ENCODE assay signal across 1 cellular context in the genomic region with DNA sequence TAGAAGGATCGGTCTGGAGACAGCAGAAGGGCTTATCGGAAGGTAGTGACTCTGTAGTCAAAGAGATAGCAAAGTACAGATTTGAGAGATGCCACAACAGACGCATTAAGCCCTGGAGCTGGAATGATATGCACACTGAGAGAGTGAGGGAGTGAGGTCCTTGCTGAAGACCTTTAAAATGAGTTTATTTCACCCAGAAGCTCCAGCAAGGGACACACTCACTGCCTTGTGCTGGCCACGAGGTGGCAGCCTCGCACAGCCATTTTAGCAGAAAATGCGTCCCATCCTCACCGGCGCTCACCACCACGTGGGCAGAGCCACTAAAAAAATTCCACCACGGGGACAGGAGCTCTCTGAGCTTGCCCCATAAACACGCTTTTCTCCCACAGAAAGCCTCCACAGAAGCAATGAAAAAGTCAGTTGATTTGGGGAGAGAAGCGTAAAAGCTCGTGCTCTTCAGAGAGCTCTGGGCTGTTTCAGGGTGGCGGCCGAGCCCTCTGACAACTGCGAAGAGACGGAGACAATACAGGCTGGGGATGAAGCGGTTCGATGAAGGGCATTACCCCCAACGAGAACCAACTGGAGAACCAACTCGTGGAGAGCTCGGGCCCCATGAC.
TF ChIP-seq lines count a peak whose summit lies in the region.

No MANE protein-coding gene starts in this region.

TF ChIP-seq in GM12878, 131 proteins besides CTCF, POLR2A, EP300 and RAD21 (continued from another document and continues in another):
- TF ChIP-seq ZBTB4 (CRISPR knock-in tag; IDR thresholded peaks at IDR 0.05) (no peak), FOS (IDR thresholded peaks at IDR 0.05; ENCODE audit: borderline replicate concordance, extremely low read depth, insufficient read length) (no peak), LARP7 (IDR thresholded peaks at IDR 0.05) (no peak), HDGF (IDR thresholded peaks at IDR 0.05) (no peak), REST (IDR thresholded peaks at IDR 0.05; ENCODE audit: low read depth, low read length) (no peak), BCLAF1 (IDR thresholded peaks at IDR 0.05) (no peak), TARDBP (IDR thresholded peaks at IDR 0.05; ENCODE audit: borderline replicate concordance) (no peak), GATAD2B (conservative IDR thresholded peaks at IDR 0.05; ENCODE audit: low read depth) (no peak), SKIL (IDR thresholded peaks at IDR 0.05; ENCODE audit: low read depth, poor library complexity, severe bottlenecking) (no peak), HDAC2 (IDR thresholded peaks at IDR 0.05) (no peak), ZNF24 (IDR thresholded peaks at IDR 0.05) (no peak), POLR2AphosphoS2 (IDR thresholded peaks at IDR 0.05; ENCODE audit: low read depth, low read length) (no peak), JUND (IDR thresholded peaks at IDR 0.05; ENCODE audit: low read depth, low read length) (no peak), RUNX3 (IDR thresholded peaks at IDR 0.05; ENCODE audit: low read length) (peak; percentile 8; the same call in 1 of the 2 replicates), ZNF207 (IDR thresholded peaks at IDR 0.05; ENCODE audit: borderline replicate concordance) (no peak), CBFB (IDR thresholded peaks at IDR 0.05; ENCODE audit: low read depth) (0 out of 2 replicates have a peak, but pooled peaks have one; percentile 19), NR2C1 (IDR thresholded peaks at IDR 0.05) (no peak), ZNF274 (IDR thresholded peaks at IDR 0.05; ENCODE audit: insufficient read depth, insufficient read length) (no peak), BHLHE40 (IDR thresholded peaks at IDR 0.05; ENCODE audit: borderline replicate concordance in 1 of 2, low read depth in 2 of 2, low read length in 1 of 2) (no peak), RAD51 (IDR thresholded peaks at IDR 0.05) (peak; percentile 79), ZNF384 (IDR thresholded peaks at IDR 0.05; ENCODE audit: borderline replicate concordance, low read depth, low read length) (no peak), TCF12 (IDR thresholded peaks at IDR 0.05; ENCODE audit: low read depth, low read length) (no peak), NFIC (IDR thresholded peaks at IDR 0.05; ENCODE audit: low read depth, low read length) (no peak), PML (IDR thresholded peaks at IDR 0.05; ENCODE audit: low read length) (0 out of 2 replicates have a peak, but pooled peaks have one; percentile 9), USF1 (IDR thresholded peaks at IDR 0.05; ENCODE audit: borderline replicate concordance, extremely low read length, insufficient read depth, low read depth, low read length) (peak; percentile 73), ZNF217 (IDR thresholded peaks at IDR 0.05) (no peak), RB1 (IDR thresholded peaks at IDR 0.05; ENCODE audit: borderline replicate concordance) (no peak), SMARCA5 (IDR thresholded peaks at IDR 0.05) (no peak), TCF7 (IDR thresholded peaks at IDR 0.05; ENCODE audit: borderline replicate concordance) (no peak)
- TF ChIP-seq, protein P1, sequence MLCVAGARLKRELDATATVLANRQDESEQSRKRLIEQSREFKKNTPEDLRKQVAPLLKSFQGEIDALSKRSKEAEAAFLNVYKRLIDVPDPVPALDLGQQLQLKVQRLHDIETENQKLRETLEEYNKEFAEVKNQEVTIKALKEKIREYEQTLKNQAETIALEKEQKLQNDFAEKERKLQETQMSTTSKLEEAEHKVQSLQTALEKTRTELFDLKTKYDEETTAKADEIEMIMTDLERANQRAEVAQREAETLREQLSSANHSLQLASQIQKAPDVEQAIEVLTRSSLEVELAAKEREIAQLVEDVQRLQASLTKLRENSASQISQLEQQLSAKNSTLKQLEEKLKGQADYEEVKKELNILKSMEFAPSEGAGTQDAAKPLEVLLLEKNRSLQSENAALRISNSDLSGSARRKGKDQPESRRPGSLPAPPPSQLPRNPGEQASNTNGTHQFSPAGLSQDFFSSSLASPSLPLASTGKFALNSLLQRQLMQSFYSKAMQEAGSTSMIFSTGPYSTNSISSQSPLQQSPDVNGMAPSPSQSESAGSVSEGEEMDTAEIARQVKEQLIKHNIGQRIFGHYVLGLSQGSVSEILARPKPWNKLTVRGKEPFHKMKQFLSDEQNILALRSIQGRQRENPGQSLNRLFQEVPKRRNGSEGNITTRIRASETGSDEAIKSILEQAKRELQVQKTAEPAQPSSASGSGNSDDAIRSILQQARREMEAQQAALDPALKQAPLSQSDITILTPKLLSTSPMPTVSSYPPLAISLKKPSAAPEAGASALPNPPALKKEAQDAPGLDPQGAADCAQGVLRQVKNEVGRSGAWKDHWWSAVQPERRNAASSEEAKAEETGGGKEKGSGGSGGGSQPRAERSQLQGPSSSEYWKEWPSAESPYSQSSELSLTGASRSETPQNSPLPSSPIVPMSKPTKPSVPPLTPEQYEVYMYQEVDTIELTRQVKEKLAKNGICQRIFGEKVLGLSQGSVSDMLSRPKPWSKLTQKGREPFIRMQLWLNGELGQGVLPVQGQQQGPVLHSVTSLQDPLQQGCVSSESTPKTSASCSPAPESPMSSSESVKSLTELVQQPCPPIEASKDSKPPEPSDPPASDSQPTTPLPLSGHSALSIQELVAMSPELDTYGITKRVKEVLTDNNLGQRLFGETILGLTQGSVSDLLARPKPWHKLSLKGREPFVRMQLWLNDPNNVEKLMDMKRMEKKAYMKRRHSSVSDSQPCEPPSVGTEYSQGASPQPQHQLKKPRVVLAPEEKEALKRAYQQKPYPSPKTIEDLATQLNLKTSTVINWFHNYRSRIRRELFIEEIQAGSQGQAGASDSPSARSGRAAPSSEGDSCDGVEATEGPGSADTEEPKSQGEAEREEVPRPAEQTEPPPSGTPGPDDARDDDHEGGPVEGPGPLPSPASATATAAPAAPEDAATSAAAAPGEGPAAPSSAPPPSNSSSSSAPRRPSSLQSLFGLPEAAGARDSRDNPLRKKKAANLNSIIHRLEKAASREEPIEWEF (IDR thresholded peaks at IDR 0.05; ENCODE audit: insufficient replicate concordance, low read depth, low read length), result no peak
- TF ChIP-seq, protein P2, sequence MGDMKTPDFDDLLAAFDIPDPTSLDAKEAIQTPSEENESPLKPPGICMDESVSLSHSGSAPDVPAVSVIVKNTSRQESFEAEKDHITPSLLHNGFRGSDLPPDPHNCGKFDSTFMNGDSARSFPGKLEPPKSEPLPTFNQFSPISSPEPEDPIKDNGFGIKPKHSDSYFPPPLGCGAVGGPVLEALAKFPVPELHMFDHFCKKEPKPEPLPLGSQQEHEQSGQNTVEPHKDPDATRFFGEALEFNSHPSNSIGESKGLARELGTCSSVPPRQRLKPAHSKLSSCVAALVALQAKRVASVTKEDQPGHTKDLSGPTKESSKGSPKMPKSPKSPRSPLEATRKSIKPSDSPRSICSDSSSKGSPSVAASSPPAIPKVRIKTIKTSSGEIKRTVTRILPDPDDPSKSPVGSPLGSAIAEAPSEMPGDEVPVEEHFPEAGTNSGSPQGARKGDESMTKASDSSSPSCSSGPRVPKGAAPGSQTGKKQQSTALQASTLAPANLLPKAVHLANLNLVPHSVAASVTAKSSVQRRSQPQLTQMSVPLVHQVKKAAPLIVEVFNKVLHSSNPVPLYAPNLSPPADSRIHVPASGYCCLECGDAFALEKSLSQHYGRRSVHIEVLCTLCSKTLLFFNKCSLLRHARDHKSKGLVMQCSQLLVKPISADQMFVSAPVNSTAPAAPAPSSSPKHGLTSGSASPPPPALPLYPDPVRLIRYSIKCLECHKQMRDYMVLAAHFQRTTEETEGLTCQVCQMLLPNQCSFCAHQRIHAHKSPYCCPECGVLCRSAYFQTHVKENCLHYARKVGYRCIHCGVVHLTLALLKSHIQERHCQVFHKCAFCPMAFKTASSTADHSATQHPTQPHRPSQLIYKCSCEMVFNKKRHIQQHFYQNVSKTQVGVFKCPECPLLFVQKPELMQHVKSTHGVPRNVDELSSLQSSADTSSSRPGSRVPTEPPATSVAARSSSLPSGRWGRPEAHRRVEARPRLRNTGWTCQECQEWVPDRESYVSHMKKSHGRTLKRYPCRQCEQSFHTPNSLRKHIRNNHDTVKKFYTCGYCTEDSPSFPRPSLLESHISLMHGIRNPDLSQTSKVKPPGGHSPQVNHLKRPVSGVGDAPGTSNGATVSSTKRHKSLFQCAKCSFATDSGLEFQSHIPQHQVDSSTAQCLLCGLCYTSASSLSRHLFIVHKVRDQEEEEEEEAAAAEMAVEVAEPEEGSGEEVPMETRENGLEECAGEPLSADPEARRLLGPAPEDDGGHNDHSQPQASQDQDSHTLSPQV (IDR thresholded peaks at IDR 0.05), result peak; percentile 40; the same call in 1 of the 2 replicates
- TF ChIP-seq, protein P3, sequence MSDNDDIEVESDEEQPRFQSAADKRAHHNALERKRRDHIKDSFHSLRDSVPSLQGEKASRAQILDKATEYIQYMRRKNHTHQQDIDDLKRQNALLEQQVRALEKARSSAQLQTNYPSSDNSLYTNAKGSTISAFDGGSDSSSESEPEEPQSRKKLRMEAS (IDR thresholded peaks at IDR 0.05; ENCODE audit: low read depth, low read length), result peak; percentile 72; the same call in 1 of the 2 replicates
